28 cellular contexts compared by ENCODE assay signal in the genomic region with DNA sequence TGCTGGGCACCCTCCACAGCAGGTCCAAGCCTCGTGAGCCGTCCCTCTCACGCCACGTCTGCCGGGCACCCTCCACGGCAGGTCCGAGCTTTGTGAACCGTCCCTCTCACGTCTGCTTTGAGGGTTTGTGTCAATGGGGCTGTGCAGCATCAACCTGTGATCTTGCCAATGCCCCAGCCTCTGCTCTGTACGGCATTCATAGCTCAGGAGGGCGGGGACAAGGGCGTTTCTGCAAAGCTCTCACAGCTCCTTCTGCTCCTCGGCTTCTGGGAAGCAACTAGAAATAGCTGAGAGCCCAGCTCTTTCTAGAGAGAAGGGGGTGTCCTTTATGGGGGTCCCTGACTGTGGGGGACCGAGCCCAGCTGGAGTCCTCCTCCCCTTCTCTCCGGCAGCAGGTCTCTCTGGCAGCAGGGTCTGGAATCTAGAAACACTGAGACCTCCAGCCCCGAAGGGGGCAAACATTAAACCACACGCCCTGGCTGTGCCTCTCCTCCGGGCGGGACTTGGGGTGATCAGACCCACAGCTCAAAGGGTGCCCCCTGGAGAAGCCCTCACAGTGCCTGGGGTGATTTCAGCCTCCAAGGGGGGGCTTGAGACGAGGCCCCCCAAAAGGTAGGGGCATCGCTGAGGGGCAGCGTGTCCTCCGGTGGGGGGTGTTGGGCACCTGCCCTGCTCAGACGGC. TPM values are rescaled to one million over a fixed set of nuclear protein-coding genes. Genes with fewer than 3 reads are reported as not detected.
DNase-seq lines count a peak whose midpoint lies in the region; TF ChIP-seq lines count a peak whose summit lies in the region.
"Had no signal": no experiment of that assay in that cellular context is flagged by ENCODE, and none has a peak within 500 bp of the region (broad histone marks: within the 10 kb centered on the region; RNA-seq: fewer than 3 reads in every experiment).

No MANE protein-coding gene starts in this region.

- H3K27ac Mint-ChIP-seq in glutamatergic neuron (ENCODE audit: unreplicated experiment) (peak overlapping the region; percentile 62), CD14-positive monocyte (no peak overlapping the region)
- H3K27ac Mint-ChIP-seq: activated B cell treated with CpG ODN at 0.5 μM for 24 hours; activated naive CD8-positive, alpha-beta T cell; activated T-helper 17 cell treated with anti-CD3 and anti-CD28 coated beads, Interleukin-2, amount 50 U/mL, for 72 hours; dendritic cell treated with granulocyte-macrophage colony-stimulating factor and Interleukin-4, amounts not matched to agents 40 ng/mL and 50 ng/mL, for 4 days; naive thymus-derived CD8-positive, alpha-beta T cell; stimulated activated naive B cell treated with anti-CD40 and anti-IgM and Interleukin-4, amounts not matched to agents 10 μg/mL and 1 μg/mL and 100 μg/mL, for 72 hours had no signal

- H3K27ac ChIP-seq in BLaER1 treated with 17β-estradiol and CSF1 and Interleukin-3, amounts not matched to agents 10 nM and 100 nM, result no peak overlapping the region
- H3K27ac ChIP-seq in left ventricle myocardium inferior (replicated peaks), result no peak overlapping the region
- H3K27ac ChIP-seq: thoracic aorta had no signal

- peak overlapping the region in 7 of 11 experiments; percentile 15 to 52 (median 33); a peak in 11 of 22 replicates for H3K4me2 ChIP-seq in BLaER1 treated with 17β-estradiol and CSF1 and Interleukin-3, amounts not matched to agents 10 nM and 100 nM

- H4K20me1 ChIP-seq in BLaER1 treated with 17β-estradiol and CSF1 and Interleukin-3, amounts not matched to agents 10 nM and 100 nM, result peaks cover 0 to 90% (median 10%) of the 10 kb centered on the region in 11 experiments; a peak in 12 of 22 replicates

- H3K9me3 Mint-ChIP-seq in glutamatergic neuron (ENCODE audit: unreplicated experiment), result peaks cover 26% of the 10 kb centered on the region
- H3K9me3 Mint-ChIP-seq in CD14-positive monocyte, result peaks cover 0 to 2% (median 0%) of the 10 kb centered on the region in 7 donors
- H3K9me3 Mint-ChIP-seq: activated B cell treated with CpG ODN at 0.5 μM for 24 hours; activated T-helper 17 cell treated with anti-CD3 and anti-CD28 coated beads, Interleukin-2, amount 50 U/mL, for 72 hours; dendritic cell treated with granulocyte-macrophage colony-stimulating factor and Interleukin-4, amounts not matched to agents 40 ng/mL and 50 ng/mL, for 4 days; naive thymus-derived CD8-positive, alpha-beta T cell; stimulated activated naive B cell treated with anti-CD40 and anti-IgM and Interleukin-4, amounts not matched to agents 10 μg/mL and 1 μg/mL and 100 μg/mL, for 72 hours had no signal

- H3K4me3 ChIP-seq in BLaER1 treated with 17β-estradiol and CSF1 and Interleukin-3, amounts not matched to agents 10 nM and 100 nM, result no peak overlapping the region
- no peak overlapping the region for H3K4me3 ChIP-seq in left ventricle myocardium inferior
- H3K4me3 ChIP-seq: HAP-1, thoracic aorta had no signal

- peaks cover 0 to 27% (median 11%) of the 10 kb centered on the region in 10 experiments; a peak in 12 of 20 replicates for H3K4me1 ChIP-seq in BLaER1 treated with 17β-estradiol and CSF1 and Interleukin-3, amounts not matched to agents 10 nM and 100 nM
- H3K4me1 ChIP-seq in left ventricle myocardium inferior, result no peaks in the 10 kb centered on the region
- H3K4me1 ChIP-seq: HAP-1 had no signal

- no peaks in the 10 kb centered on the region for H3K9me3 ChIP-seq in BLaER1 treated with 17β-estradiol and CSF1 and Interleukin-3, amounts not matched to agents 10 nM and 100 nM (replicated peaks in 1 of 11)
- no peaks in the 10 kb centered on the region for H3K9me3 ChIP-seq in left ventricle myocardium inferior (replicated peaks)
- H3K9me3 ChIP-seq: HAP-1, thoracic aorta had no signal

- intact Hi-C loops in CD14-positive monocyte (cut with micrococcal nuclease), result no loop called here
- intact Hi-C loops in left ventricle myocardium inferior (cut with micrococcal nuclease), result no loop called here

- peaks cover 6% of the 10 kb centered on the region for H3K4me1 Mint-ChIP-seq in glutamatergic neuron (ENCODE audit: low read depth, unreplicated experiment)
- H3K4me1 Mint-ChIP-seq in CD14-positive monocyte, result no peaks in the 10 kb centered on the region
- H3K4me1 Mint-ChIP-seq: activated B cell treated with CpG ODN at 0.5 μM for 24 hours; activated T-helper 17 cell treated with anti-CD3 and anti-CD28 coated beads, Interleukin-2, amount 50 U/mL, for 72 hours; stimulated activated naive B cell treated with anti-CD40 and anti-IgM and Interleukin-4, amounts not matched to agents 10 μg/mL and 1 μg/mL and 100 μg/mL, for 72 hours had no signal

- no peak overlapping the region for H3K9ac ChIP-seq in BLaER1 treated with 17β-estradiol and CSF1 and Interleukin-3, amounts not matched to agents 10 nM and 100 nM

- H3K27me3 ChIP-seq in BLaER1 treated with 17β-estradiol and CSF1 and Interleukin-3, amounts not matched to agents 10 nM and 100 nM, result peaks cover 9 to 58% (median 32%) of the 10 kb centered on the region in 11 experiments; a peak in 20 of 22 replicates
- H3K27me3 ChIP-seq in left ventricle myocardium inferior (ENCODE audit: low read depth), result peaks cover 88% of the 10 kb centered on the region

- TF ChIP-seq CTCF in glutamatergic neuron (IDR thresholded peaks at IDR 0.05; ENCODE audit: partially characterized antibody, unreplicated experiment) (no peak), CD14-positive monocyte (IDR thresholded peaks at IDR 0.05) (no peak), left ventricle myocardium inferior (IDR thresholded peaks at IDR 0.05; ENCODE audit: borderline replicate concordance) (no peak)

- peaks cover 31% of the 10 kb centered on the region for H3K27me3 Mint-ChIP-seq in glutamatergic neuron (ENCODE audit: unreplicated experiment)
- peaks cover 0 to 8% (median 1%) of the 10 kb centered on the region in 3 donors for H3K27me3 Mint-ChIP-seq in CD14-positive monocyte (ENCODE audit: low read depth in 3 of 3)
- H3K27me3 Mint-ChIP-seq: activated B cell treated with CpG ODN at 0.5 μM for 24 hours; activated naive CD8-positive, alpha-beta T cell; activated T-helper 17 cell treated with anti-CD3 and anti-CD28 coated beads, Interleukin-2, amount 50 U/mL, for 72 hours; dendritic cell treated with granulocyte-macrophage colony-stimulating factor and Interleukin-4, amounts not matched to agents 40 ng/mL and 50 ng/mL, for 4 days had no signal

- no peak overlapping the region for H3K4me3 Mint-ChIP-seq in glutamatergic neuron (ENCODE audit: unreplicated experiment)
- H3K4me3 Mint-ChIP-seq in CD14-positive monocyte, result peak overlapping the region in 1 of 2 donors; percentile 11
- H3K4me3 Mint-ChIP-seq: activated B cell treated with CpG ODN at 0.5 μM for 24 hours; activated naive CD8-positive, alpha-beta T cell; activated T-helper 17 cell treated with anti-CD3 and anti-CD28 coated beads, Interleukin-2, amount 50 U/mL, for 72 hours; dendritic cell treated with granulocyte-macrophage colony-stimulating factor and Interleukin-4, amounts not matched to agents 40 ng/mL and 50 ng/mL, for 4 days; naive thymus-derived CD8-positive, alpha-beta T cell; stimulated activated naive B cell treated with anti-CD40 and anti-IgM and Interleukin-4, amounts not matched to agents 10 μg/mL and 1 μg/mL and 100 μg/mL, for 72 hours had no signal

- peaks cover 4% of the 10 kb centered on the region for H3K36me3 Mint-ChIP-seq in glutamatergic neuron (ENCODE audit: unreplicated experiment)
- no peaks in the 10 kb centered on the region for H3K36me3 Mint-ChIP-seq in CD14-positive monocyte
- H3K36me3 Mint-ChIP-seq: activated naive CD8-positive, alpha-beta T cell; naive thymus-derived CD8-positive, alpha-beta T cell; stimulated activated naive B cell treated with anti-CD40 and anti-IgM and Interleukin-4, amounts not matched to agents 10 μg/mL and 1 μg/mL and 100 μg/mL, for 72 hours had no signal

- H3K36me3 ChIP-seq in BLaER1 treated with 17β-estradiol and CSF1 and Interleukin-3, amounts not matched to agents 10 nM and 100 nM, result no peaks in the 10 kb centered on the region
- H3K36me3 ChIP-seq in left ventricle myocardium inferior, result no peaks in the 10 kb centered on the region
- H3K36me3 ChIP-seq: HAP-1, thoracic aorta had no signal

- DNase-seq in AG20443 (ENCODE audit: low spot score), result peak; percentile 47
- DNase-seq in RPMI8226, result peak; percentile 66
- DNase-seq in glutamatergic neuron, result no peak
- no peak for DNase-seq in CD14-positive monocyte (ENCODE audit: low spot score)
- no peak for DNase-seq in germinal center (ENCODE audit: low spot score)
- DNase-seq in left ventricle myocardium inferior, result no peak
- DNase-seq: activated B cell treated with CpG ODN at 0.5 μM for 24 hours; activated CD4-positive, alpha-beta T cell treated with anti-CD3 and anti-CD28 coated beads, Interleukin-2, amount 50 U/mL, for 4 hours; aorta; DMS53; Kasumi-1; midbrain; MV-4-11; naive thymus-derived CD8-positive, alpha-beta T cell; NCI-H2081; NCI-H510A treated with DMSO at 0.1 percent for 48 hours; stimulated activated CD4-positive, alpha-beta T cell treated with anti-CD3 and anti-CD28 coated beads, Interleukin-4, amount 100 ng/mL, for 24 hours; stimulated activated naive B cell treated with anti-CD40 and anti-IgM and Interleukin-4, amounts not matched to agents 10 μg/mL and 1 μg/mL and 100 μg/mL, for 72 hours; T1000 had no signal

RNA-seq across cellular contexts. Expression of gene CHRNA4, which starts 41.2 kb away (rescaled TPM):
- total RNA-seq in glutamatergic neuron (ENCODE audit: unreplicated experiment), result 165 TPM
- not detected for polyA plus RNA-seq in CD14-positive monocyte
- 0.38 TPM for total RNA-seq in left ventricle myocardium inferior
- total RNA-seq: activated B cell treated with CpG ODN at 0.5 μM for 24 hours; activated T-helper 17 cell treated with anti-CD3 and anti-CD28 coated beads, Interleukin-2, amount 50 U/mL, for 72 hours; aorta; glomerular endothelial cell; naive thymus-derived CD8-positive, alpha-beta T cell; osteoblast; thoracic aorta had no signal
- polyA plus RNA-seq: aorta; keratinocyte; naive thymus-derived CD8-positive, alpha-beta T cell had no signal

Comparison
In these comparisons a context has a peak if more than half of its experiments do, and no peak if none do; other contexts are left out.
1. DNase-seq: peak in AG20443 (single experiment) and RPMI8226 (single experiment); none in glutamatergic neuron (single experiment), CD14-positive monocyte (single experiment), germinal center (single experiment) and left ventricle myocardium inferior (single experiment).
2. RNA of gene CHRNA4, which starts 41.2 kb away (total RNA-seq): 165 TPM in glutamatergic neuron (single experiment); 0.38 TPM in left ventricle myocardium inferior (single experiment); every median in the first group is over 100 times any median in the second.